ENCODE assay signal across 8 cellular contexts in genomic region chr11:62555464-62556092, GRCh38. TPM values are rescaled to one million over a fixed set of nuclear protein-coding genes. Genes with fewer than 3 reads are reported as not detected.
DNase-seq lines count a peak whose midpoint lies in the region; ATAC-seq, FAIRE-seq and TF ChIP-seq lines count a peak whose summit lies in the region.

No MANE protein-coding gene starts in this region.

- H3K9ac ChIP-seq in keratinocyte (ENCODE audit: control insufficient read depth, extremely low read depth, insufficient read depth, low read length) (peak overlapping the region; percentile 43), subcutaneous abdominal adipose tissue (ENCODE audit: low read length in 5 of 5) (peak overlapping the region; percentile 3 to 75 (median 51))

- H3K79me2 ChIP-seq in keratinocyte (ENCODE audit: control insufficient read depth, insufficient read depth, low read length) = peaks cover 6% of the 10 kb centered on the region

- no peaks in the 10 kb centered on the region for H3K9me3 ChIP-seq in Peyer's patch
- H3K9me3 ChIP-seq in adrenal gland (replicated peaks in 1 of 3) = no peaks in the 10 kb centered on the region
- no peaks in the 10 kb centered on the region for H3K9me3 ChIP-seq in keratinocyte (ENCODE audit: control insufficient read depth, low read depth, low read length)
- H3K9me3 ChIP-seq in subcutaneous abdominal adipose tissue (ENCODE audit: control insufficient read depth in 5 of 5, low read length in 5 of 5) = no peaks in the 10 kb centered on the region

- TF ChIP-seq POLR2A in Peyer's patch (IDR thresholded peaks at IDR 0.05) (no peak), adrenal gland (IDR thresholded peaks at IDR 0.05) (no peak)

- H3K27me3 ChIP-seq in Peyer's patch (no peaks in the 10 kb centered on the region), adrenal gland (no peaks in the 10 kb centered on the region), keratinocyte (ENCODE audit: control insufficient read depth, extremely low read depth, insufficient read depth, low read length) (no peaks in the 10 kb centered on the region), subcutaneous abdominal adipose tissue (ENCODE audit: control insufficient read depth in 5 of 5, insufficient read depth in 4 of 5, low read length in 5 of 5) (no peaks in the 10 kb centered on the region)

- H4K20me1 ChIP-seq in keratinocyte (ENCODE audit: control insufficient read depth, extremely low read depth, insufficient read depth, low read length) = peaks cover 7% of the 10 kb centered on the region

- peaks cover 2% of the 10 kb centered on the region for H3K9me1 ChIP-seq in keratinocyte (ENCODE audit: control insufficient read depth, extremely low read depth, insufficient read depth, low read length)

- H3K4me2 ChIP-seq in keratinocyte (ENCODE audit: control insufficient read depth, extremely low read depth, insufficient read depth, low read depth, low read length) = peak overlapping the region; percentile 75

- H3K4me1 ChIP-seq in Peyer's patch (peaks cover 36 to 77% (median 67%) of the 10 kb centered on the region in 4 donors), adrenal gland (replicated peaks in 1 of 2) (peaks cover 41 to 68% of the 10 kb centered on the region in 2 donors), keratinocyte (ENCODE audit: control insufficient read depth, extremely low read depth, insufficient read depth, low read length) (peaks cover 87% of the 10 kb centered on the region), subcutaneous abdominal adipose tissue (ENCODE audit: control insufficient read depth in 5 of 5, insufficient read depth in 5 of 5, low read length in 5 of 5) (peaks cover 32 to 80% (median 74%) of the 10 kb centered on the region in 5 donors)

- H2AFZ ChIP-seq in keratinocyte (ENCODE audit: control insufficient read depth, low read length) = no peak overlapping the region

- no peak for FAIRE-seq in keratinocyte (lab: Jason Lieb, UNC)

- ATAC-seq in HG02610 (IDR thresholded peaks at IDR 0.05; ENCODE audit: unreplicated experiment) = peak; percentile 28

- TF ChIP-seq CTCF in GM12865 (IDR thresholded peaks at IDR 0.05; ENCODE audit: insufficient read depth, low read depth, low read length, missing control alignments) (no peak), Peyer's patch (IDR thresholded peaks at IDR 0.05) (no peak), adrenal gland (IDR thresholded peaks at IDR 0.05) (no peak), keratinocyte (optimal IDR thresholded peaks at IDR 0.05 in 1 of 3, IDR thresholded peaks at IDR 0.05 in 1 of 3, conservative IDR thresholded peaks at IDR 0.05 in 1 of 3; ENCODE audit: extremely low read depth in 1 of 3, insufficient read depth in 2 of 3, low read length in 3 of 3) (no peak)

- DNase-seq in GM12865 (ENCODE audit: low read depth) = peak; percentile 93
- peak in 2 of 3 donors; percentile 81 to 82 for DNase-seq in Peyer's patch
- DNase-seq in adrenal gland = peak in 1 of 7 donors; percentile 44
- DNase-seq in keratinocyte (ENCODE audit: low read depth, low spot score) = no peak
- no peak for DNase-seq in NCI-H2107 treated with DMSO at 0.1 percent for 48 hours (lab: John Stamatoyannopoulos, UW; ENCODE audit: unreplicated experiment)
- no peak for DNase-seq in NCI-H1694 treated with DMSO at 0.1 percent for 48 hours (lab: John Stamatoyannopoulos, UW)

- H3K4me3 ChIP-seq in GM12865 (ENCODE audit: low read depth, low read length) = peak overlapping the region; percentile 39
- H3K4me3 ChIP-seq in Peyer's patch = peak overlapping the region in 1 of 4 donors; percentile 26
- H3K4me3 ChIP-seq in adrenal gland = peak overlapping the region in 1 of 4 donors; percentile 12
- peak overlapping the region in 2 of 3 experiments; percentile 3 to 17 for H3K4me3 ChIP-seq in keratinocyte (ENCODE audit: control insufficient read depth in 2 of 3, extremely low read depth in 1 of 3, insufficient read depth in 2 of 3, low read depth in 1 of 3, low read length in 3 of 3)
- peak overlapping the region; percentile 3 to 54 (median 30) for H3K4me3 ChIP-seq in subcutaneous abdominal adipose tissue (ENCODE audit: low read depth in 1 of 5, low read length in 5 of 5)

- WGBS in adrenal gland, 4 donors = 23 to 41% (median 35%) methylated on average over 4 of the region's 4 CpGs

- H3K36me3 ChIP-seq in Peyer's patch (peaks cover 0 to 17% (median 0%) of the 10 kb centered on the region in 3 donors), adrenal gland (replicated peaks in 1 of 2) (peaks cover 0 to 20% of the 10 kb centered on the region in 2 donors), keratinocyte (ENCODE audit: control insufficient read depth in 2 of 2, extremely low read depth in 1 of 2, insufficient read depth in 2 of 2, low read length in 2 of 2) (peaks cover 9 to 22% of the 10 kb centered on the region in 2 experiments), subcutaneous abdominal adipose tissue (ENCODE audit: control insufficient read depth in 5 of 5, insufficient read depth in 5 of 5, low read length in 5 of 5) (peaks cover 0 to 21% (median 16%) of the 10 kb centered on the region in 5 donors)

- H3K27ac ChIP-seq in Peyer's patch (peak overlapping the region; percentile 74 to 99 (median 94)), adrenal gland (peak overlapping the region; percentile 36 to 96 (median 74)), keratinocyte (ENCODE audit: control insufficient read depth, insufficient read depth, low read length) (peak overlapping the region; percentile 91), subcutaneous abdominal adipose tissue (ENCODE audit: low read depth, low read length) (peak overlapping the region; percentile 99)

- dilution Hi-C loops in keratinocyte (cut with MboI; ENCODE audit: extremely low pct_ligation_motif_present, low sequenced_read_pairs) = no loop called here

- intact Hi-C loops in adrenal gland (cut with DNase I) = no loop called here

RNA-seq across cellular contexts. Expression of gene AHNAK, which starts 9.0 kb away (rescaled TPM):
- total RNA-seq in Peyer's patch = 1,000 to 10,000 TPM in 1 of 4 donors, 100 to 1,000 TPM in 3; 571 to 1,016 (median 697) TPM
- total RNA-seq in adrenal gland = 100 to 1,000 TPM; 121 to 307 (median 204) TPM
- 10 to 100 TPM; 32.0 to 35.4 (median 32.7) TPM for polyA plus RNA-seq in adrenal gland
- 195 to 220 TPM (median 207 TPM) in 3 replicates for polyA plus RNA-seq in keratinocyte
- polyA plus RNA-seq in keratinocyte (2011; ENCODE audit: low read depth) = 177 TPM
- polyA plus RNA-seq in keratinocyte (2011; cell fraction: cytosol; rRNA removed) = 69.0 and 81.5 TPM in 2 replicates
- polyA plus RNA-seq in keratinocyte (2011; cell fraction: nucleus; rRNA removed) = 933 and 1,273 TPM in 2 replicates
- polyA plus RNA-seq in keratinocyte (2012; ENCODE audit: low replicate concordance) = 296 and 367 TPM in 2 replicates
- polyA minus RNA-seq in keratinocyte = 503 to 1,127 TPM (median 686 TPM) in 3 replicates
- polyA minus RNA-seq in keratinocyte (2011; cell fraction: cytosol; rRNA and poly(A)+ RNA removed) = 209 TPM
- 2,164 and 3,990 TPM in 2 replicates for polyA minus RNA-seq in keratinocyte (2011; cell fraction: nucleus; rRNA and poly(A)+ RNA removed)

RNA-seq across cellular contexts. Expression of gene EEF1G, which starts 18.1 kb away (rescaled TPM):
- total RNA-seq in Peyer's patch (1,000 to 10,000 TPM in 1 of 4 donors, 100 to 1,000 TPM in 3; 781 to 1,253 (median 958) TPM), adrenal gland (1,000 to 10,000 TPM in 6 of 8 donors, 100 to 1,000 TPM in 2; 943 to 1,585 (median 1,183) TPM)
- polyA plus RNA-seq in adrenal gland (1,000 to 10,000 TPM in 1 of 3 donors, 100 to 1,000 TPM in 2; 646 to 1,257 (median 934) TPM), keratinocyte (1,553 to 1,943 TPM (median 1,735 TPM) in 3 replicates)
- polyA plus RNA-seq in keratinocyte (2011; ENCODE audit: low read depth) = 533 TPM
- polyA plus RNA-seq in keratinocyte (2011; cell fraction: cytosol; rRNA removed) = 1,489 and 2,026 TPM in 2 replicates
- 533 and 561 TPM in 2 replicates for polyA plus RNA-seq in keratinocyte (2011; cell fraction: nucleus; rRNA removed)
- polyA plus RNA-seq in keratinocyte (2012; ENCODE audit: low replicate concordance) = 1,577 and 1,717 TPM in 2 replicates
- polyA minus RNA-seq in keratinocyte = 1,076 to 1,632 TPM (median 1,456 TPM) in 3 replicates
- polyA minus RNA-seq in keratinocyte (2011; cell fraction: cytosol; rRNA and poly(A)+ RNA removed) = 1,594 TPM
- 251 and 310 TPM in 2 replicates for polyA minus RNA-seq in keratinocyte (2011; cell fraction: nucleus; rRNA and poly(A)+ RNA removed)

RNA-seq across cellular contexts. Expression of gene TUT1, which starts 35.7 kb away (rescaled TPM):
- 10 to 100 TPM in 3 of 4 donors, 1 to 10 TPM in 1; 5.0 to 29.4 (median 17.5) TPM for total RNA-seq in Peyer's patch
- total RNA-seq in adrenal gland = 10 to 100 TPM in 7 of 8 donors, 1 to 10 TPM in 1; 7.0 to 32.4 (median 15.5) TPM
- polyA plus RNA-seq in adrenal gland = 10 to 100 TPM in 2 of 3 donors, 1 to 10 TPM in 1; 9.4 to 67.6 (median 34.0) TPM
- 10.1 to 12.3 TPM (median 10.5 TPM) in 3 replicates for polyA plus RNA-seq in keratinocyte
- 4.3 TPM for polyA plus RNA-seq in keratinocyte (2011; ENCODE audit: low read depth)
- polyA plus RNA-seq in keratinocyte (2011; cell fraction: cytosol; rRNA removed) = 4.7 and 7.8 TPM in 2 replicates
- polyA plus RNA-seq in keratinocyte (2011; cell fraction: nucleus; rRNA removed) = 31.6 and 35.4 TPM in 2 replicates
- polyA plus RNA-seq in keratinocyte (2012; ENCODE audit: low replicate concordance) = 10.6 and 11.7 TPM in 2 replicates
- 5.7 to 10.8 TPM (median 9.4 TPM) in 3 replicates for polyA minus RNA-seq in keratinocyte
- 7.5 TPM for polyA minus RNA-seq in keratinocyte (2011; cell fraction: cytosol; rRNA and poly(A)+ RNA removed)
- polyA minus RNA-seq in keratinocyte (2011; cell fraction: nucleus; rRNA and poly(A)+ RNA removed) = 9.0 and 14.4 TPM in 2 replicates

RNA-seq across cellular contexts. Expression of gene MTA2, which starts 46.1 kb away (rescaled TPM):
- total RNA-seq in Peyer's patch (10 to 100 TPM; 47.9 to 74.7 (median 58.9) TPM), adrenal gland (10 to 100 TPM; 66.9 to 97.3 (median 74.3) TPM)
- polyA plus RNA-seq in adrenal gland (10 to 100 TPM; 66.5 to 82.4 (median 73.5) TPM), keratinocyte (29.4 to 44.3 TPM (median 39.7 TPM) in 3 replicates)
- 36.0 TPM for polyA plus RNA-seq in keratinocyte (2011; ENCODE audit: low read depth)
- polyA plus RNA-seq in keratinocyte (2011; cell fraction: cytosol; rRNA removed) = 25.2 and 30.6 TPM in 2 replicates
- polyA plus RNA-seq in keratinocyte (2011; cell fraction: nucleus; rRNA removed) = 65.7 and 66.8 TPM in 2 replicates
- polyA plus RNA-seq in keratinocyte (2012; ENCODE audit: low replicate concordance) = 49.0 and 96.6 TPM in 2 replicates
- 56.3 to 107 TPM (median 107 TPM) in 3 replicates for polyA minus RNA-seq in keratinocyte
- 43.5 TPM for polyA minus RNA-seq in keratinocyte (2011; cell fraction: cytosol; rRNA and poly(A)+ RNA removed)
- 43.9 and 54.5 TPM in 2 replicates for polyA minus RNA-seq in keratinocyte (2011; cell fraction: nucleus; rRNA and poly(A)+ RNA removed)

RNA-seq across cellular contexts. Expression of gene EML3, which starts 57.0 kb away (rescaled TPM):
- total RNA-seq in Peyer's patch = 100 to 1,000 TPM in 1 of 4 donors, 10 to 100 TPM in 3; 41.3 to 128 (median 59.8) TPM
- total RNA-seq in adrenal gland = 10 to 100 TPM; 14.2 to 97.9 (median 36.3) TPM
- polyA plus RNA-seq in adrenal gland = 100 to 1,000 TPM in 2 of 3 donors, 1 to 10 TPM in 1; 9.7 to 198 (median 139) TPM
- 13.6 to 15.1 TPM (median 13.6 TPM) in 3 replicates for polyA plus RNA-seq in keratinocyte
- 10.9 TPM for polyA plus RNA-seq in keratinocyte (2011; ENCODE audit: low read depth)
- polyA plus RNA-seq in keratinocyte (2011; cell fraction: cytosol; rRNA removed) = 5.5 and 6.4 TPM in 2 replicates
- polyA plus RNA-seq in keratinocyte (2011; cell fraction: nucleus; rRNA removed) = 40.3 and 47.3 TPM in 2 replicates
- polyA plus RNA-seq in keratinocyte (2012; ENCODE audit: low replicate concordance) = 12.8 and 16.1 TPM in 2 replicates
- 18.4 to 40.8 TPM (median 19.1 TPM) in 3 replicates for polyA minus RNA-seq in keratinocyte
- 17.3 TPM for polyA minus RNA-seq in keratinocyte (2011; cell fraction: cytosol; rRNA and poly(A)+ RNA removed)
- polyA minus RNA-seq in keratinocyte (2011; cell fraction: nucleus; rRNA and poly(A)+ RNA removed) = 9.6 and 10.6 TPM in 2 replicates

Comparison
In these comparisons a context has a peak if more than half of its experiments do, and no peak if none do; other contexts are left out.
1. DNase-seq: peak in GM12865 (single experiment) and Peyer's patch (2 of 3); none in keratinocyte (single experiment), NCI-H2107 treated with DMSO at 0.1 percent for 48 hours (single experiment) and NCI-H1694 treated with DMSO at 0.1 percent for 48 hours (single experiment).
2. Peak in every context shown above with its lines, with median percentiles within 50 percentile points of each other: H3K27ac ChIP-seq.